In the genomic region with DNA sequence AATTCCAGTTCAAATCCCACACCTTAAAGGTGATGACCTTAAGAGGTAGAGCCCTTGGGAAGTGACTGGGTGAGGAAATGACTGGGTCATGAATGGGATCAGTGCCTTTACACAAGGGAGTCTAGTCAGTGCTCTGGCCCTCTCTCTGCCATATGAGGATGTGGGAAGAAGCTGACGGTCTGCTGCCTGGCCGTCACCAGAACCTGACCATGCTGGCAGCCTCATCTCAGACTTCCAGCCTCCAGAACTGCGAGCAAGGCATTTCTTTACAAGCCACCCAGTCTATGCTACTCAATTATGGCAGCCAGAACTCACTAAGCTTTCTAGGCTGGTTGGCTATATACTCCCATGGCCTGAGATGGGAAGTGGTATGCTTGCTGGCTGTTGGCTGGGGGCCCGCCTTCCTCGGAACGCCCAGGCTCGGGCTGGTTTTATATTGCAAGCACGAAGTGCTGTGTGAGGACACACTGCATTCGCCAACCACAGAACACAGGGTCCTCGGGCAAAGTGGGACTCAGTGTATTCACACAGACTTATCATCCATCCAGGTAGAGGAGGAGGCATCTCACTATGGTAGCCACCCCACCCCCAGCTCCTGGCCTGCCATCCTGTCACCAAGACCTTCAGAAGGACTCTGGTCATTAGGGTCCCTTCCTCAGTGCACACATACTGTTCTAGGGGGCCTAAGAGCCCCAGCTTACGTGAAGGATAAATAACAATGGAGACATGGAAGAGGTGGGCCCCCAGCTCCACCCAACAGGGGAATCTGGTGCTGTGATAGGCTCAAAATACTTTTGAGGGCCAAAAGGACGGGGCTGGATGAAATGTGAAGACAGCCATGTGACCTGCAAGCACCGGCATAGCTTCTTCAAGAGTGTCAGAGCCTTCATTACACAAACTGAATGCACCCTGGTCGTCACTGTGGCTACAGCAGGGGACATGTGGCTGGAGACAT, we compare ENCODE assay signal across 25 cellular contexts. TPM values are rescaled to one million over a fixed set of nuclear protein-coding genes. Genes with fewer than 3 reads are reported as not detected.
DNase-seq lines count a peak whose midpoint lies in the region; ATAC-seq and TF ChIP-seq lines count a peak whose summit lies in the region.
"Had no signal": no experiment of that assay in that cellular context is flagged by ENCODE, and none has a peak within 500 bp of the region (broad histone marks: within the 10 kb centered on the region; RNA-seq: fewer than 3 reads in every experiment).

No MANE protein-coding gene starts in this region.

- DNase-seq in HCEC 1CT (peak; percentile 0), psoas muscle (peak in 1 of 2 donors; percentile 83), sciatic nerve (ENCODE audit: low spot score) (no peak), NCI-H187 (lab: John Stamatoyannopoulos, UW) (no peak)
- peak; percentile 10 for DNase-seq in activated CD4-positive, alpha-beta memory T cell treated with anti-CD3 and anti-CD28 coated beads, Interleukin-2, amount 10 ng/mL, durations not matched to agents 7 days and 5 days
- DNase-seq: activated CD4-positive, alpha-beta T cell treated with anti-CD3 and anti-CD28 coated beads for 48 hours; activated naive CD4-positive, alpha-beta T cell treated with anti-CD3 and anti-CD28 coated beads, Interleukin-2, amount 10 ng/mL, durations not matched to agents 7 days and 5 days; aorta; DMS53; effector memory CD8-positive, alpha-beta T cell; GF-D8; hippocampal formation; kidney; naive B cell; NCI-H1694 treated with DMSO at 0.1 percent for 48 hours; NCI-H226; NCI-H82; PC-9 had no signal

- WGBS in psoas muscle, 3 donors: 30 to 46% (median 31%) methylated on average over 14 of the region's 14 CpGs

- H3K9me3 Mint-ChIP-seq in activated CD4-positive, alpha-beta memory T cell treated with anti-CD3 and anti-CD28 coated beads, Interleukin-2, amount 10 ng/mL, durations not matched to agents 7 days and 5 days: no peaks in the 10 kb centered on the region
- H3K9me3 Mint-ChIP-seq: activated naive CD4-positive, alpha-beta T cell treated with anti-CD3 and anti-CD28 coated beads, Interleukin-2, amount 10 ng/mL, durations not matched to agents 7 days and 5 days; CD8-positive, alpha-beta T cell; effector memory CD8-positive, alpha-beta T cell; memory B cell; naive B cell; T-cell had no signal

- CTCF ChIA-PET in activated CD4-positive, alpha-beta memory T cell treated with anti-CD3 and anti-CD28 coated beads, Interleukin-2, amount 10 ng/mL, durations not matched to agents 7 days and 5 days (lab: Charles Lee): interaction anchor here (0.6 to 2.2 kb wide), 5 partner anchors 8 to 219 kb away, joined by 4 to 13 read pairs (median 9); no protein-coding TSS in a partner anchor

- peaks cover 12% of the 10 kb centered on the region for H3K36me3 Mint-ChIP-seq in activated CD4-positive, alpha-beta memory T cell treated with anti-CD3 and anti-CD28 coated beads, Interleukin-2, amount 10 ng/mL, durations not matched to agents 7 days and 5 days (ENCODE audit: low read depth)

- no peak overlapping the region for H3K27ac Mint-ChIP-seq in activated CD4-positive, alpha-beta memory T cell treated with anti-CD3 and anti-CD28 coated beads, Interleukin-2, amount 10 ng/mL, durations not matched to agents 7 days and 5 days
- H3K27ac Mint-ChIP-seq: activated naive CD4-positive, alpha-beta T cell treated with anti-CD3 and anti-CD28 coated beads, Interleukin-2, amount 10 ng/mL, durations not matched to agents 7 days and 5 days; CD8-positive, alpha-beta T cell; effector memory CD8-positive, alpha-beta T cell; memory B cell; T-cell had no signal

- no peaks in the 10 kb centered on the region for H3K27me3 Mint-ChIP-seq in activated CD4-positive, alpha-beta memory T cell treated with anti-CD3 and anti-CD28 coated beads, Interleukin-2, amount 10 ng/mL, durations not matched to agents 7 days and 5 days
- H3K27me3 Mint-ChIP-seq: activated naive CD4-positive, alpha-beta T cell treated with anti-CD3 and anti-CD28 coated beads, Interleukin-2, amount 10 ng/mL, durations not matched to agents 7 days and 5 days; effector memory CD8-positive, alpha-beta T cell; memory B cell; naive B cell; T-cell had no signal

- H3K27me3 ChIP-seq in psoas muscle (ENCODE audit: insufficient read depth in 3 of 3, low read length in 2 of 3): no peaks in the 10 kb centered on the region

- no peaks in the 10 kb centered on the region for H3K4me1 Mint-ChIP-seq in activated CD4-positive, alpha-beta memory T cell treated with anti-CD3 and anti-CD28 coated beads, Interleukin-2, amount 10 ng/mL, durations not matched to agents 7 days and 5 days
- H3K4me1 Mint-ChIP-seq: activated naive CD4-positive, alpha-beta T cell treated with anti-CD3 and anti-CD28 coated beads, Interleukin-2, amount 10 ng/mL, durations not matched to agents 7 days and 5 days; memory B cell; T-cell had no signal

- ATAC-seq in esophagus mucosa (peak; percentile 3), psoas muscle (peak; percentile 23 to 60 (median 57)), sciatic nerve (no peak), GM19023 (IDR thresholded peaks at IDR 0.05; ENCODE audit: unreplicated experiment) (no peak)
- ATAC-seq: CD8-positive, alpha-beta T cell; effector memory CD8-positive, alpha-beta T cell; K562; right cardiac atrium; T-cell had no signal

- H3K27ac ChIP-seq in psoas muscle: peak overlapping the region; percentile 53
- H3K27ac ChIP-seq: PC-9 had no signal

- H3K9me3 ChIP-seq in psoas muscle: no peaks in the 10 kb centered on the region

- intact Hi-C loops in psoas muscle (cut with DNase I) (loop anchor here (5.0 kb wide), 2 partner anchors 56 to 71 kb away; no protein-coding TSS in a partner anchor), sciatic nerve (cut with DNase I) (loop anchor here (10.0 kb wide), 1 partner anchor 54 kb away; no protein-coding TSS in a partner anchor)

- H3K4me3 ChIP-seq in psoas muscle: no peak overlapping the region
- H3K4me3 ChIP-seq: K562, PC-9 had no signal

- H3K4me3 Mint-ChIP-seq in activated CD4-positive, alpha-beta memory T cell treated with anti-CD3 and anti-CD28 coated beads, Interleukin-2, amount 10 ng/mL, durations not matched to agents 7 days and 5 days: no peak overlapping the region
- H3K4me3 Mint-ChIP-seq: activated naive CD4-positive, alpha-beta T cell treated with anti-CD3 and anti-CD28 coated beads, Interleukin-2, amount 10 ng/mL, durations not matched to agents 7 days and 5 days; CD8-positive, alpha-beta T cell; effector memory CD8-positive, alpha-beta T cell; memory B cell; naive B cell; T-cell had no signal

- H3K4me1 ChIP-seq in psoas muscle: peaks cover 16% of the 10 kb centered on the region

- H3K36me3 ChIP-seq in psoas muscle (ENCODE audit: insufficient read depth in 1 of 2, low read depth in 1 of 2): peaks cover 4 to 93% of the 10 kb centered on the region in 2 donors

- POLR2A ChIA-PET in activated CD4-positive, alpha-beta memory T cell treated with anti-CD3 and anti-CD28 coated beads, Interleukin-2, amount 10 ng/mL, durations not matched to agents 7 days and 5 days (lab: Charles Lee): no interaction called here

- TF ChIP-seq CTCF in psoas muscle (IDR thresholded peaks at IDR 0.05): no peak

RNA-seq across cellular contexts. Expression of gene ZRANB1, which starts 49.0 kb away (rescaled TPM):
- total RNA-seq in activated CD4-positive, alpha-beta memory T cell treated with anti-CD3 and anti-CD28 coated beads, Interleukin-2, amount 10 ng/mL, durations not matched to agents 7 days and 5 days: 10 to 100 TPM; 11.2 to 12.3 TPM
- 14.2 TPM for total RNA-seq in esophagus mucosa
- 10 to 100 TPM; 25.7 to 81.4 (median 53.1) TPM for total RNA-seq in psoas muscle
- polyA plus RNA-seq in psoas muscle: 100 to 1,000 TPM in 1 of 3 donors, 10 to 100 TPM in 2; 20.9 to 115 (median 57.3) TPM
- 27.6 TPM for total RNA-seq in sciatic nerve

Comparison
In these comparisons a context has a peak if more than half of its experiments do, and no peak if none do; other contexts are left out.
1. DNase-seq: peak in HCEC 1CT (single experiment) and activated CD4-positive, alpha-beta memory T cell treated with anti-CD3 and anti-CD28 coated beads, Interleukin-2, amount 10 ng/mL, durations not matched to agents 7 days and 5 days (single experiment); none in sciatic nerve (single experiment) and NCI-H187 (0 of 2).
2. ATAC-seq: peak in esophagus mucosa (single experiment) and psoas muscle (4 of 4); none in sciatic nerve (single experiment) and GM19023 (single experiment).